ENCODE assay signal across 8 cellular contexts in the genomic region with DNA sequence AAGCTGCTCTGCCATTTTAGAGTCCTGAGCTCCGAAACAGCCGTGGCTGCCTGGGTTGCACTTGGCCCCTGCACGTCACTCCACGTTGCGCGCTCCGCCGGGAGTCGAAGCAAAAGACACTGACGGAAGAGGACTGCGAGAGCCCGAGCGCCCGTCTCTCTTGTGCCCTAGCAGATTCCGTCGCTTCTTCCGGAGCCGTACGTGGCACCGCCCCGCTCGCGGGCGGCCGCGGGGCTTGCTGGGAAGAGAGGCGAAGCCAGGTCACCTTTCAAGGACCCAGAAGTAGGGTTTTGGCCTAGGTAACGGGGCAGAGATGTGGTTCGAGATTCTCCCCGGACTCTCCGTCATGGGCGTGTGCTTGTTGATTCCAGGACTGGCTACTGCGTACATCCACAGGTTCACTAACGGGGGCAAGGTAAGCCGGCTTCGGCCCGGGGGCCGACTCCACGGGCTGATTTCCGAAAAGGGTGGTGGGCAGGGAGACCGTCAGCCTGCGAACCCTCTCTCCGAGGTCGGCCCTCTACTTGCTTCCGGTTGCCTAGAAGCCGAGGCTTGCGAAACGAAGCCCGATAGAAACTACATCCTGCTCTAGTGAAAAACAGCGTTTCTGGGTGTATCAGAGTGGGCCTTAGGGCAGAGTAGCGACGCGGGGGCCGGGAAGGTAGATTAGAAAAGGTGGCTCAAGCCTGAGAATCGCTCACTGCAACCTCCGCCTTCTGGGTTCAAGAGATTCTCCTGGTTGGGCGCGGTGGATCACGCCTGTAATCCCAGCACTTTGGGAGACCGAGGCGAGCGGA. TPM values are rescaled to one million over a fixed set of nuclear protein-coding genes. Genes with fewer than 3 reads are reported as not detected.
DNase-seq lines count a peak whose midpoint lies in the region; ATAC-seq and TF ChIP-seq lines count a peak whose summit lies in the region.

A gene (plus strand): TSS at position 234 of the 797 bp plus-strand sequence. CDS start 80 bp downstream, at position 314.
A gene (minus strand): TSS at position 135 of the 797 bp plus-strand sequence. CDS start 120 bp downstream, at position 15.

- H3K4me3 Mint-ChIP-seq in progenitor cell of endocrine pancreas (ENCODE audit: low read depth): peak within 1 kb of the TSS; percentile 84

- H3K9me3 Mint-ChIP-seq in progenitor cell of endocrine pancreas (ENCODE audit: low read depth): peaks cover 4% of the 10 kb centered on the region

- 0 to 1% methylated on average over 47 to 62 of the region's 62 CpGs for WGBS in heart right ventricle, 2 donors

- H3K27me3 ChIP-seq in heart right ventricle: no peaks in the 10 kb centered on the region

- intact Hi-C loops in T-helper 1 cell treated with Interleukin-12 subunit alpha and Interleukin-12 subunit beta and Interleukin-4 antibody, amounts not matched to agents 30 ng/mL and 1 ng/mL, for 36 hours (cut with micrococcal nuclease): loop anchor here (1.0 to 5.0 kb wide), 15 partner anchors 9 to 1524 kb away; a partner anchor contains a TSS
- intact Hi-C loops in heart right ventricle (cut with DNase I): loop anchor here in 8 of 10 donors (1.0 to 10.0 kb wide), 6 partner anchors 18 to 87 kb away; a partner anchor contains a TSS

- H3K27ac ChIP-seq in heart right ventricle: peak within 1 kb of the TSS; percentile 89 to 97 (median 94)

- in situ Hi-C loops in GM13976 (cut with MboI; ENCODE audit: low sequenced_read_pairs, unreplicated experiment): no loop called here

- peak within 1 kb of the TSS; percentile 97 for H3K27ac Mint-ChIP-seq in progenitor cell of endocrine pancreas

- ATAC-seq in HG02840 (IDR thresholded peaks at IDR 0.05; ENCODE audit: low FRiP score, unreplicated experiment): peak; percentile 91
- peak; percentile 96 to 99 (median 98) for ATAC-seq in heart right ventricle

- H3K36me3 Mint-ChIP-seq in progenitor cell of endocrine pancreas (ENCODE audit: insufficient read depth): peaks cover 4% of the 10 kb centered on the region

- H3K9me3 ChIP-seq in heart right ventricle: no peaks in the 10 kb centered on the region

- H3K4me1 ChIP-seq in heart right ventricle: peaks cover 0 to 29% (median 8%) of the 10 kb centered on the region in 9 donors

- DNase-seq in GM13976 (ENCODE audit: low spot score): peak; percentile 87
- DNase-seq in NCI-H146 treated with DMSO at 0.1 percent for 48 hours (lab: John Stamatoyannopoulos, UW; ENCODE audit: unreplicated experiment): peak; percentile 74
- peak; percentile 86 for DNase-seq in amniotic epithelial cell (ENCODE audit: low read depth)
- DNase-seq in heart right ventricle: peak; percentile 77 to 85
- DNase-seq in progenitor cell of endocrine pancreas (ENCODE audit: low spot score, unreplicated experiment): peak; percentile 38
- DNase-seq in ureter (ENCODE audit: low spot score): peak; percentile 88

- H3K36me3 ChIP-seq in heart right ventricle: peaks cover 0 to 27% (median 0%) of the 10 kb centered on the region in 9 donors

- peak within 1 kb of the TSS; percentile 50 to 81 (median 68) for H3K4me3 ChIP-seq in heart right ventricle

- no peak for TF ChIP-seq CTCF in GM13976 (IDR thresholded peaks at IDR 0.05; ENCODE audit: borderline replicate concordance, control extremely low read depth, extremely low read depth, insufficient read depth, missing control alignments)
- no peak for TF ChIP-seq CTCF in heart right ventricle (IDR thresholded peaks at IDR 0.05)
- TF ChIP-seq CTCF in progenitor cell of endocrine pancreas (IDR thresholded peaks at IDR 0.05; ENCODE audit: unreplicated experiment): no peak

- no peaks in the 10 kb centered on the region for H3K27me3 Mint-ChIP-seq in progenitor cell of endocrine pancreas

- H3K4me1 Mint-ChIP-seq in progenitor cell of endocrine pancreas (ENCODE audit: low read depth): peaks cover 4% of the 10 kb centered on the region

RNA-seq across cellular contexts. Expression of the first gene that starts in this region (rescaled TPM):
- 91.4 and 96.2 TPM in 2 replicates for total RNA-seq in T-helper 1 cell treated with Interleukin-12 subunit alpha and Interleukin-12 subunit beta and Interleukin-4 antibody, amounts not matched to agents 30 ng/mL and 1 ng/mL, for 36 hours
- total RNA-seq in heart right ventricle (100 to 1,000 TPM; 395 to 638 (median 548) TPM), progenitor cell of endocrine pancreas (57.7 and 61.8 TPM in 2 replicates), ureter (71.7 TPM)
- 1,000 to 10,000 TPM in 1 of 2 donors, 100 to 1,000 TPM in 1; 486 to 2,208 TPM for polyA plus RNA-seq in heart right ventricle

RNA-seq across cellular contexts. Expression of the second gene that starts in this region (rescaled TPM):
- total RNA-seq in T-helper 1 cell treated with Interleukin-12 subunit alpha and Interleukin-12 subunit beta and Interleukin-4 antibody, amounts not matched to agents 30 ng/mL and 1 ng/mL, for 36 hours: 29.1 and 30.7 TPM in 2 replicates
- total RNA-seq in heart right ventricle: 10 to 100 TPM in 3 of 10 donors, 1 to 10 TPM in 7; 5.6 to 10.9 (median 9.6) TPM
- 10 to 100 TPM; 12.6 to 13.8 TPM for polyA plus RNA-seq in heart right ventricle
- total RNA-seq in progenitor cell of endocrine pancreas: 11.3 and 11.8 TPM in 2 replicates
- 13.0 TPM for total RNA-seq in ureter

Comparison
In these comparisons a context has a peak if more than half of its experiments do, and no peak if none do; other contexts are left out.
1. Peak in every context shown above with its lines: DNase-seq, ATAC-seq, H3K4me3 ChIP-seq and H3K27ac ChIP-seq.
2. DNase-seq: peak in every context shown above with its lines; median percentile 88 in ureter; 87 in GM13976; 86 in amniotic epithelial cell; 81 in heart right ventricle; 74 in NCI-H146 treated with DMSO at 0.1 percent for 48 hours; 38 in progenitor cell of endocrine pancreas.